Comparison of ENCODE assay signal across 7 cellular contexts in the genomic region with DNA sequence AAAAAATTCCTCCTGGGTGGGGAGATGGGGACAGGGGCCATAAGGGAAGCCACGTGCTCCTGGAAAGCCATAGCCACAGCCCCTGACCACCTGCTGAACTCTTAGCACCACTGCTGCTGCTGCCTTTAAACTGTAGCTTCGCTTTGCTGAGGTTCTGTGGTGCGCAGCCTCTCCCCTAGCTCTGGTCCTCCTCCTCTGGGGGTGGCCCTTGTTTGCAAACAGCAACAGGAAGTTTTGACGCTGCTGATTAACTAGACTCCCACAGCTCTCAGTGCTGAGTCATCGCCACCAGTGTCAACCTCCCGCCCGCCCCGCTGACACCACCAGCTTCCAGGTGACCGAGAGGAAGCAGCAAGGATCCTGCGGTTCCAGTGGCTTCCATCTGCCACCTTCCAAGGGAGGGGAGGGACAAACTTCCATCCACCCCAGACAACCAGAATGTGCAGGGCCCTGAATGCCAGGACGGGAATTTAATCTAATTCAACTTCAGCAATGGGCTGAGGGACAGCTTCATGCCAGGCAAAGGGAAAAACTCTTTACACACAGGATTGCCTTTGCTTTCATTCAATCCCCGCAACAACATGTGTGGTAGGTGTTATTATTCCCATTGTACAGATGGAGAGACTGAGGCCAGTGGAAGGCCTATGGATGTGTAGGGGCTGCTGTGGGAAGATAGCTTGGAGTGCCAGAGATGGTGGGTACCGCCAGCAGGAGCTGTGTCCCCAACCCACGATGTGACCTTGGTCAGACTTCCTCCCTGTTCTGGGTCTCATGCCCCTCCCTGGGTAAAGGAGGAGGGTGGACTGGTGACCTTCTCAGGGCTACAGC. TPM values are rescaled to one million over a fixed set of nuclear protein-coding genes. Genes with fewer than 3 reads are reported as not detected.
DNase-seq lines count a peak whose midpoint lies in the region; ATAC-seq lines count a peak whose summit lies in the region.

No MANE protein-coding gene starts in this region.

- peaks cover 0 to 14% of the 10 kb centered on the region in 2 donors for H3K4me1 ChIP-seq in muscle layer of duodenum (ENCODE audit: control insufficient read depth in 1 of 2, insufficient read depth in 2 of 2, low read length in 2 of 2)

- peaks cover 68% of the 10 kb centered on the region for H3K27me3 Mint-ChIP-seq in stimulated activated memory B cell treated with anti-CD40 and anti-IgM and Interleukin-4, amounts not matched to agents 10 μg/mL and 1 μg/mL and 100 μg/mL, for 72 hours

- H3K4me3 ChIP-seq in muscle layer of duodenum (ENCODE audit: low read depth in 1 of 2, low read length in 2 of 2): no peak overlapping the region

- no peaks in the 10 kb centered on the region for H3K36me3 Mint-ChIP-seq in stimulated activated memory B cell treated with anti-CD40 and anti-IgM and Interleukin-4, amounts not matched to agents 10 μg/mL and 1 μg/mL and 100 μg/mL, for 72 hours

- no peaks in the 10 kb centered on the region for H3K9me3 ChIP-seq in muscle layer of duodenum (ENCODE audit: control insufficient read depth in 1 of 2, low read length in 2 of 2)

- DNase-seq in HCEC 1CT: peak; percentile 80
- peak; percentile 98 for DNase-seq in M059J (ENCODE audit: low read depth)
- peak; percentile 49 to 54 for DNase-seq in activated CD4-positive, alpha-beta T cell treated with anti-CD3 and anti-CD28 coated beads for 24 hours (ENCODE audit: low read depth in 2 of 2)
- DNase-seq in dermis microvascular lymphatic vessel endothelial cell (ENCODE audit: low read depth in 2 of 2): peak; percentile 79 to 91

- H3K27me3 ChIP-seq in muscle layer of duodenum (ENCODE audit: low read depth, low read length): no peaks in the 10 kb centered on the region

- H3K36me3 ChIP-seq in muscle layer of duodenum (ENCODE audit: control insufficient read depth in 1 of 2, insufficient read depth in 2 of 2, low read length in 2 of 2): no peaks in the 10 kb centered on the region

- H3K9me3 Mint-ChIP-seq in stimulated activated memory B cell treated with anti-CD40 and anti-IgM and Interleukin-4, amounts not matched to agents 10 μg/mL and 1 μg/mL and 100 μg/mL, for 72 hours: no peaks in the 10 kb centered on the region

- H3K4me3 Mint-ChIP-seq in stimulated activated memory B cell treated with anti-CD40 and anti-IgM and Interleukin-4, amounts not matched to agents 10 μg/mL and 1 μg/mL and 100 μg/mL, for 72 hours: no peak overlapping the region

- peak overlapping the region; percentile 14 for H3K27ac ChIP-seq in muscle layer of duodenum (ENCODE audit: low read length)

- no peak overlapping the region for H3K27ac Mint-ChIP-seq in stimulated activated memory B cell treated with anti-CD40 and anti-IgM and Interleukin-4, amounts not matched to agents 10 μg/mL and 1 μg/mL and 100 μg/mL, for 72 hours

- peaks cover 16% of the 10 kb centered on the region for H3K4me1 Mint-ChIP-seq in stimulated activated memory B cell treated with anti-CD40 and anti-IgM and Interleukin-4, amounts not matched to agents 10 μg/mL and 1 μg/mL and 100 μg/mL, for 72 hours

- ATAC-seq in GM18499 (IDR thresholded peaks at IDR 0.05; ENCODE audit: insufficient read depth, unreplicated experiment): peak; percentile 97
- peak; percentile 85 for ATAC-seq in stimulated activated memory B cell treated with anti-CD40 and anti-IgM and Interleukin-4, amounts not matched to agents 10 μg/mL and 1 μg/mL and 100 μg/mL, for 72 hours

RNA-seq across cellular contexts. Expression of a gene that starts 8.1 kb away (rescaled TPM):
- total RNA-seq in M059J (2014; rRNA removed; shearing (Covaris generic)): 38.8 and 71.2 TPM in 2 replicates
- total RNA-seq in dermis microvascular lymphatic vessel endothelial cell: 31.1 and 63.8 TPM in 2 replicates
